Comparison of ENCODE assay signal across 9 cellular contexts in the genomic region with DNA sequence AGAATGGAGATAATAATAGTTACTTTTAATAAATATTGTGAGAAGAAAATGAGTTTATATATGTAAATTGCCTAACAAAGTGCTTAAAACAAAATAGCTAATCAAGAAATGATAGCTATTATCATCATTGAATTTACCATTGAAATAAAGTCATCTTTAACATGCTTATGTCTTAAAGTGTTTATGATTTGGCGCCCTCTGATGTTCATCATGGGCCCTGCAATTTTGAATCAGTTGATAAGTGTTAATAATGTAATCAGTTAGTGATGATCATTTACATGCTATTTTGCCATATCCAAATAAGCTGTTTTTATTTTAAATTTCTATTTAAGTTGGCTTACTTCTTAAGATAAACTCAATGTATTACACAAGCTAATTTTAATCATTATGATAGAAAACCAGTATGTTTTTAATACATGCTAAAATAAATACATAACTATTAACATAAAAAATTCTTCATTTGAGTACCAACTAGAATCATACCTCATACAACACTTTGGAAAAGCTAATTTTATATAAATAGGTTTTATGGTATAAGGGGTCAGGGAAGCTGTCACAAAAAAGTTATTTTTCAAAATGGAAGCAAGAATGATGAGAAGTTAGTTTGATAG. TPM values are rescaled to one million over a fixed set of nuclear protein-coding genes. Genes with fewer than 3 reads are reported as not detected.
A peak's percentile ranks its signal among the peaks of the same experiment; 100 is the strongest.
DNase-seq lines count a peak whose midpoint lies in the region; ATAC-seq and TF ChIP-seq lines count a peak whose summit lies in the region.
"Had no signal": no experiment of that assay in that cellular context is flagged by ENCODE, and none has a peak within 500 bp of the region (broad histone marks: within the 10 kb centered on the region; RNA-seq: fewer than 3 reads in every experiment).

No MANE protein-coding gene starts in this region.

- no peaks in the 10 kb centered on the region for H3K4me1 Mint-ChIP-seq in brain

- peak; percentile 82 to 88 for TF ChIP-seq CTCF in brain (conservative IDR thresholded peaks at IDR 0.05)

- peak; percentile 49 for ATAC-seq in left colon
- ATAC-seq: activated naive CD4-positive, alpha-beta T cell treated with anti-CD3 and anti-CD28 coated beads, Interleukin-2, amount 50 U/mL, for 72 hours had no signal

- no peak overlapping the region for H3K27ac Mint-ChIP-seq in brain
- H3K27ac Mint-ChIP-seq: activated naive CD4-positive, alpha-beta T cell treated with anti-CD3 and anti-CD28 coated beads, Interleukin-2, amount 50 U/mL, for 72 hours had no signal

- H3K9me3 Mint-ChIP-seq in brain: peaks cover 32 to 42% (median 33%) of the 10 kb centered on the region in 5 experiments

- peaks cover 26% of the 10 kb centered on the region for H3K36me3 Mint-ChIP-seq in brain

- DNase-seq in NOMO-1 treated with DMSO at 0.1 percent for 48 hours (lab: John Stamatoyannopoulos, UW; ENCODE audit: unreplicated experiment): peak; percentile 34
- DNase-seq in NOMO-1 treated with dmso at 0.1 percent for 144 hours (lab: John Stamatoyannopoulos, UW; ENCODE audit: unreplicated experiment): no peak
- DNase-seq in KG1 (lab: John Stamatoyannopoulos, UW): peak; percentile 38
- peak; percentile 51 for DNase-seq in RPMI8226
- DNase-seq in left colon: peak in 1 of 2 donors; percentile 55
- DNase-seq in stimulated activated naive CD4-positive, alpha-beta T cell treated with Interleukin-2 at 50 U/mL for 16 hours (lab: John Stamatoyannopoulos, UW): peak; percentile 25
- no peak for DNase-seq in islet precursor cell

- intact Hi-C loops in left colon (cut with DNase I, micrococcal nuclease): loop anchor here (1.0 to 10.0 kb wide), 2 partner anchors 240 to 243 kb away; no protein-coding TSS in a partner anchor

- no peak overlapping the region for H3K4me3 Mint-ChIP-seq in brain

- peaks cover 3% of the 10 kb centered on the region for H3K27me3 Mint-ChIP-seq in brain

RNA-seq across cellular contexts. Expression of gene TPD52L1, which starts 39.2 kb away (rescaled TPM):
- 33.9 TPM for polyA plus RNA-seq in brain (ENCODE audit: insufficient read depth, low read depth, low replicate concordance)
- total RNA-seq in left colon: 10 to 100 TPM; 11.4 to 15.8 TPM

Comparison
In these comparisons a context has a peak if more than half of its experiments do, and no peak if none do; other contexts are left out.
1. DNase-seq: peak in NOMO-1 treated with DMSO at 0.1 percent for 48 hours (single experiment), KG1 (single experiment), RPMI8226 (single experiment) and stimulated activated naive CD4-positive, alpha-beta T cell treated with Interleukin-2 at 50 U/mL for 16 hours (single experiment); none in NOMO-1 treated with dmso at 0.1 percent for 144 hours (single experiment) and islet precursor cell (single experiment).